Comparison of ENCODE assay signal across 1 cellular context in the genomic region with DNA sequence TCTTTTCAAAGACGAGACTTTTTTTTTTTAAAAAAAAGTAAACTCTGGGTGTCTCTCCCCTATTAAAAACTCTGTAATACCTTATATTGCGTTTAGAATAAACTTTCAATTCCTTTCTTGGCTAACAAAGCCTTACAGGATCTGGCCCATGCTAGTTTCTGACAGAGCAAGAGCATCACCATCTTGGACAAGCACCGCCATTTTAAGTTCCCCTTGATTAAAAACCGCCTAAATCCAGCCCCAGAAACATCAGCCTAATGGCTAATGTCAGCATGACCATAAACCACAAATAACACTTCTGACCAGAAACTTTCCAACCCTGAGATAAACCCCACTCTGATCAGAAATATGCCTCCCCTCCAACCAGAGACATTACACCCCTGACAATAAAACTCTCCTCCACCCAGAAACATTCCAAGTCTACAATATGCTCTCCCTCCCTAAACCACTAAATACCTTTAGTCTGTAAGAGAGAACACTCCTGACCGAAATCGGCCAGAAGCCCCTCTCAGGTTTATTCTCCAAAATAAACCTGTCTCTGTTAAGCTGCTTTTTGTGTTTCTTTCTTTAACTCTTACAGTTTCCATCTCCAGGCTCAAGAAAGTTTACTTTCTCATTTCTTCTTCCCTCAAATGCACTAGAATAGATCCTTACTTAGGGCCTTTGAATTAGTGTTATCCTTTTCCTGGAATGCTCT.
TF ChIP-seq lines count a peak whose summit lies in the region.

No MANE protein-coding gene starts in this region.

TF ChIP-seq in K562, 482 proteins besides CTCF, POLR2A, EP300 and RAD21 (continued from another document):
- TF ChIP-seq, protein P1, sequence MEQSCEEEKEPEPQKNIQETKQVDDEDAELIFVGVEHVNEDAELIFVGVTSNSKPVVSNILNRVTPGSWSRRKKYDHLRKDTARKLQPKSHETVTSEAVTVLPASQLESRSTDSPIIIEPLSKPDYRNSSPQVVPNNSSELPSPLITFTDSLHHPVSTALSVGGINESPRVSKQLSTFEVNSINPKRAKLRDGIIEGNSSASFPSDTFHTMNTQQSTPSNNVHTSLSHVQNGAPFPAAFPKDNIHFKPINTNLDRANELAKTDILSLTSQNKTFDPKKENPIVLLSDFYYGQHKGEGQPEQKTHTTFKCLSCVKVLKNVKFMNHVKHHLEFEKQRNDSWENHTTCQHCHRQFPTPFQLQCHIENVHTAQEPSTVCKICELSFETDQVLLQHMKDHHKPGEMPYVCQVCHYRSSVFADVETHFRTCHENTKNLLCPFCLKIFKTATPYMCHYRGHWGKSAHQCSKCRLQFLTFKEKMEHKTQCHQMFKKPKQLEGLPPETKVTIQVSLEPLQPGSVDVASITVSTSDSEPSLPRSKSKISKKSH (CRISPR knock-in tag; IDR thresholded peaks at IDR 0.05), result 0 out of 2 replicates have a peak, but pooled peaks have one; percentile 56
- TF ChIP-seq CBX3 (IDR thresholded peaks at IDR 0.05; ENCODE audit: borderline replicate concordance in 1 of 2, low read length in 2 of 2), result peak in 1 of 2 experiments; percentile 29; a peak in 1 of 3 replicates
- TF ChIP-seq STAG1 (CRISPR knock-in tag; IDR thresholded peaks at IDR 0.05; ENCODE audit: borderline replicate concordance), result no peak
- TF ChIP-seq, protein P2, sequence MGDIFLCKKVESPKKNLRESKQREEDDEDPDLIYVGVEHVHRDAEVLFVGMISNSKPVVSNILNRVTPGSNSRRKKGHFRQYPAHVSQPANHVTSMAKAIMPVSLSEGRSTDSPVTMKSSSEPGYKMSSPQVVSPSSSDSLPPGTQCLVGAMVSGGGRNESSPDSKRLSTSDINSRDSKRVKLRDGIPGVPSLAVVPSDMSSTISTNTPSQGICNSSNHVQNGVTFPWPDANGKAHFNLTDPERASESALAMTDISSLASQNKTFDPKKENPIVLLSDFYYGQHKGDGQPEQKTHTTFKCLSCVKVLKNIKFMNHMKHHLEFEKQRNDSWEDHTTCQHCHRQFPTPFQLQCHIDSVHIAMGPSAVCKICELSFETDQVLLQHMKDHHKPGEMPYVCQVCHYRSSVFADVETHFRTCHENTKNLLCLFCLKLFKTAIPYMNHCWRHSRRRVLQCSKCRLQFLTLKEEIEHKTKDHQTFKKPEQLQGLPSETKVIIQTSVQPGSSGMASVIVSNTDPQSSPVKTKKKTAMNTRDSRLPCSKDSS (IDR thresholded peaks at IDR 0.05; ENCODE audit: low read depth, partially characterized antibody), result peak; percentile 36
- TF ChIP-seq TRIM24 (IDR thresholded peaks at IDR 0.05), result peak in 1 of 2 experiments; percentile 58; a peak in 1 of 4 replicates
- peak; percentile 64; the same call in 1 of the 2 replicates for TF ChIP-seq TRIM28 (IDR thresholded peaks at IDR 0.05)
- no peak for TF ChIP-seq ZNF696 (CRISPR knock-in tag; conservative IDR thresholded peaks at IDR 0.05)
- no peak for TF ChIP-seq SAFB (IDR thresholded peaks at IDR 0.05; ENCODE audit: borderline replicate concordance, low read depth, low read length)
- TF ChIP-seq, protein P3, sequence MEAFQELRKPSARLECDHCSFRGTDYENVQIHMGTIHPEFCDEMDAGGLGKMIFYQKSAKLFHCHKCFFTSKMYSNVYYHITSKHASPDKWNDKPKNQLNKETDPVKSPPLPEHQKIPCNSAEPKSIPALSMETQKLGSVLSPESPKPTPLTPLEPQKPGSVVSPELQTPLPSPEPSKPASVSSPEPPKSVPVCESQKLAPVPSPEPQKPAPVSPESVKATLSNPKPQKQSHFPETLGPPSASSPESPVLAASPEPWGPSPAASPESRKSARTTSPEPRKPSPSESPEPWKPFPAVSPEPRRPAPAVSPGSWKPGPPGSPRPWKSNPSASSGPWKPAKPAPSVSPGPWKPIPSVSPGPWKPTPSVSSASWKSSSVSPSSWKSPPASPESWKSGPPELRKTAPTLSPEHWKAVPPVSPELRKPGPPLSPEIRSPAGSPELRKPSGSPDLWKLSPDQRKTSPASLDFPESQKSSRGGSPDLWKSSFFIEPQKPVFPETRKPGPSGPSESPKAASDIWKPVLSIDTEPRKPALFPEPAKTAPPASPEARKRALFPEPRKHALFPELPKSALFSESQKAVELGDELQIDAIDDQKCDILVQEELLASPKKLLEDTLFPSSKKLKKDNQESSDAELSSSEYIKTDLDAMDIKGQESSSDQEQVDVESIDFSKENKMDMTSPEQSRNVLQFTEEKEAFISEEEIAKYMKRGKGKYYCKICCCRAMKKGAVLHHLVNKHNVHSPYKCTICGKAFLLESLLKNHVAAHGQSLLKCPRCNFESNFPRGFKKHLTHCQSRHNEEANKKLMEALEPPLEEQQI (IDR thresholded peaks at IDR 0.05), result peak; percentile 66; the same call in 1 of the 2 replicates
